In the genomic region with DNA sequence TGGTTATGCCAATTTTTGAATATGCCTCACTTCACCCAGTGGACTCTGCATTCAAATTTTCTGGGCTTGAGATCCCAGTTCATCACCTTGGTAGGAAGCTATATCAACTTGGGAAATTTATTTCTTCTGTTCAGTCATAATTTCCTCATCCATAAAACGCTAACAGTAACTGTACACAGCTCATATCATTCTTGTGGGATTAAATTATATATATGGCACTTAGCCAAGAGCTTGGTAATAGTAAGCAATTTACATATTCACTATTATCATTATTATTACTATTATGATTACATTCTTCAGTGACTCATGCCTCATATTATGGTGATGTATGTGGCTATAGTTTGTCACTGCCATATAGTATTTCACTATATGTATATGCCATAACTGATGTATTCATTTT, we compare ENCODE assay signal across 20 cellular contexts.
DNase-seq lines count a peak whose midpoint lies in the region; ATAC-seq, FAIRE-seq and TF ChIP-seq lines count a peak whose summit lies in the region.
"Had no signal": no experiment of that assay in that cellular context is flagged by ENCODE, and none has a peak within 500 bp of the region (broad histone marks: within the 10 kb centered on the region; RNA-seq: fewer than 3 reads in every experiment).

No MANE protein-coding gene starts in this region.

- H4K20me1 ChIP-seq in PC-3 (ENCODE audit: low read length): no peaks in the 10 kb centered on the region
- H4K20me1 ChIP-seq in endothelial cell of umbilical vein (replicated peaks; ENCODE audit: control insufficient read depth, extremely low read depth, insufficient read depth, low read length): no peaks in the 10 kb centered on the region
- H4K20me1 ChIP-seq: BLaER1 had no signal

- H3K36me3 ChIP-seq in PC-3 (ENCODE audit: low read depth, low read length) (no peaks in the 10 kb centered on the region), endothelial cell of umbilical vein (ENCODE audit: control insufficient read depth in 2 of 2, extremely low read depth in 1 of 2, insufficient read depth in 2 of 2, low read length in 2 of 2) (no peaks in the 10 kb centered on the region)
- H3K36me3 ChIP-seq: BLaER1 had no signal

- H3K9me2 ChIP-seq in PC-3 (replicated peaks; ENCODE audit: low read length): no peaks in the 10 kb centered on the region

- no peaks in the 10 kb centered on the region for H3F3A ChIP-seq in PC-3 (ENCODE audit: low read length, unreplicated experiment)

- FAIRE-seq in endothelial cell of umbilical vein (lab: Jason Lieb, UNC): no peak
- FAIRE-seq: D721Med, GM12878, GM19239, H1 had no signal

- intact Hi-C loops in PC-3 (cut with micrococcal nuclease) (no loop called here), endothelial cell of umbilical vein (cut with micrococcal nuclease) (loop anchor here (5.0 kb wide), 1 partner anchor 316 kb away; the partner anchor contains the start of gene TLL1)

- H3K27me3 ChIP-seq in PC-3 (ENCODE audit: low read length) (no peaks in the 10 kb centered on the region), endothelial cell of umbilical vein (ENCODE audit: control insufficient read depth in 2 of 2, insufficient read depth in 2 of 2, low read length in 2 of 2) (no peaks in the 10 kb centered on the region), foreskin keratinocyte (no peaks in the 10 kb centered on the region)
- H3K27me3 ChIP-seq: BLaER1 had no signal

- H2AFZ ChIP-seq in PC-3 (ENCODE audit: low read length) (no peak overlapping the region), endothelial cell of umbilical vein (ENCODE audit: low read depth, low read length) (no peak overlapping the region)
- H2AFZ ChIP-seq: GM23248 had no signal

- H3K4me1 ChIP-seq in PC-3 (ENCODE audit: insufficient read depth, low read length) (no peaks in the 10 kb centered on the region), endothelial cell of umbilical vein (ENCODE audit: control insufficient read depth, extremely low read depth, insufficient read depth, low read length) (peaks cover 15% of the 10 kb centered on the region), foreskin keratinocyte (peaks cover 8% of the 10 kb centered on the region)
- H3K4me1 ChIP-seq: BLaER1 had no signal

- no peak overlapping the region for H3K9ac ChIP-seq in PC-3 (ENCODE audit: low read length)
- no peak overlapping the region for H3K9ac ChIP-seq in endothelial cell of umbilical vein (replicated peaks; ENCODE audit: extremely low read depth, insufficient read depth, low read length)
- H3K9ac ChIP-seq: BLaER1, GM23248 had no signal

- POLR2A ChIA-PET in PC-3 (lab: Charles Lee; ENCODE audit: unreplicated experiment) (no interaction called here), endothelial cell of umbilical vein (lab: Charles Lee) (no interaction called here)

- H3K4me2 ChIP-seq in PC-3 (ENCODE audit: low read length) (no peak overlapping the region), endothelial cell of umbilical vein (ENCODE audit: insufficient read depth, low read length) (no peak overlapping the region)
- H3K4me2 ChIP-seq: BLaER1 had no signal

- dilution Hi-C loops in endothelial cell of umbilical vein (cut with MboI; ENCODE audit: extremely low pct_ligation_motif_present, low sequenced_read_pairs): no loop called here

- DNase-seq in PC-3 (peak; percentile 49), endothelial cell of umbilical vein (ENCODE audit: low read depth, low spot score) (peak; percentile 31), foreskin keratinocyte (peak in 1 of 2 donors; percentile 55), germinal center (ENCODE audit: low spot score) (no peak)
- DNase-seq in stimulated activated CD4-positive, alpha-beta T cell treated with anti-CD3 and anti-CD28 coated beads, Interleukin-4, amount 100 ng/mL, for 4 hours: no peak
- DNase-seq in activated CD4-positive, alpha-beta T cell treated with anti-CD3 and anti-CD28 coated beads, Interleukin-2, amount 50 U/mL, for 1 hour: no peak
- DNase-seq: CD4-positive, alpha-beta T cell; CD8-positive, alpha-beta memory T cell; DMS 273 treated with DMSO at 0.1 percent for 48 hours; DMS79; EL; GDM1; GM23248; H7 had no signal

- TF ChIP-seq CTCF in PC-3 (conservative IDR thresholded peaks at IDR 0.05; ENCODE audit: low read depth, low read length) (no peak), endothelial cell of umbilical vein (IDR thresholded peaks at IDR 0.05; ENCODE audit: extremely low read depth in 1 of 2, insufficient read depth in 1 of 2, low read depth in 1 of 2, low read length in 2 of 2) (no peak), foreskin keratinocyte (conservative IDR thresholded peaks at IDR 0.05) (no peak)

- H3K79me2 ChIP-seq in PC-3 (ENCODE audit: low read length) (no peaks in the 10 kb centered on the region), endothelial cell of umbilical vein (ENCODE audit: control insufficient read depth, insufficient read depth, low read length) (no peaks in the 10 kb centered on the region)

- no peak for TF ChIP-seq POLR2A in endothelial cell of umbilical vein (IDR thresholded peaks at IDR 0.05; ENCODE audit: low read depth, low read length)

- BruUV-seq in PC-3 (replicated peaks; lab: Mats Ljungman, UMichigan): no TSS peak
- no TSS peak for BruUV-seq in endothelial cell of umbilical vein (replicated peaks; lab: Mats Ljungman, UMichigan)

- CTCF ChIA-PET in PC-3 (lab: Charles Lee) (no interaction called here), endothelial cell of umbilical vein (lab: Charles Lee) (no interaction called here)

- H3K27ac ChIP-seq in PC-3 (ENCODE audit: low read length): no peak overlapping the region
- H3K27ac ChIP-seq in endothelial cell of umbilical vein (ENCODE audit: insufficient read depth, low read depth, low read length): no peak overlapping the region
- no peak overlapping the region for H3K27ac ChIP-seq in foreskin keratinocyte
- H3K27ac ChIP-seq: BLaER1, GM23248 had no signal

- H3K4me3 ChIP-seq in PC-3 (ENCODE audit: low read length) (no peak overlapping the region), endothelial cell of umbilical vein (replicated peaks in 1 of 3; ENCODE audit: insufficient read depth in 1 of 3, low read depth in 1 of 3, low read length in 3 of 3) (no peak overlapping the region)
- H3K4me3 ChIP-seq: BLaER1, GM12878, GM23248 had no signal

- ATAC-seq in PC-3: no peak
- ATAC-seq in foreskin keratinocyte: peak; percentile 79
- ATAC-seq: GM12878, HCT116 had no signal

- H3K9me1 ChIP-seq in endothelial cell of umbilical vein (replicated peaks; ENCODE audit: control insufficient read depth, extremely low read depth, insufficient read depth, low read length): no peaks in the 10 kb centered on the region

- H3K9me3 ChIP-seq in PC-3 (ENCODE audit: low read length) (no peaks in the 10 kb centered on the region), endothelial cell of umbilical vein (replicated peaks; ENCODE audit: control insufficient read depth, insufficient read depth, low read length) (no peaks in the 10 kb centered on the region)
- H3K9me3 ChIP-seq: BLaER1 had no signal

TF ChIP-seq in endothelial cell of umbilical vein, 7 proteins besides CTCF, POLR2A, EP300 and RAD21:
- TF ChIP-seq FOS (IDR thresholded peaks at IDR 0.05; ENCODE audit: borderline replicate concordance, insufficient read depth, low read length): peak; percentile 10
- no peak for TF ChIP-seq EZH2 (IDR thresholded peaks at IDR 0.05; ENCODE audit: borderline replicate concordance, low read depth, low read length, severe bottlenecking)
- no peak for TF ChIP-seq MYC (IDR thresholded peaks at IDR 0.05; ENCODE audit: low read depth, low read length)

Comparison
In these comparisons a context has a peak if more than half of its experiments do, and no peak if none do; other contexts are left out.
1. DNase-seq: peak in PC-3 (single experiment) and endothelial cell of umbilical vein (single experiment); none in stimulated activated CD4-positive, alpha-beta T cell treated with anti-CD3 and anti-CD28 coated beads, Interleukin-4, amount 100 ng/mL, for 4 hours (0 of 2), activated CD4-positive, alpha-beta T cell treated with anti-CD3 and anti-CD28 coated beads, Interleukin-2, amount 50 U/mL, for 1 hour (single experiment) and germinal center (single experiment).